In genomic region chr10:129911451-129912160, GRCh38 we compare ENCODE assay signal across 23 cellular contexts. TPM values are rescaled to one million over a fixed set of nuclear protein-coding genes. Genes with fewer than 3 reads are reported as not detected.
"Had no signal": no experiment of that assay in that cellular context is flagged by ENCODE, and none has a peak within 500 bp of the region (broad histone marks: within the 10 kb centered on the region; RNA-seq: fewer than 3 reads in every experiment).

No MANE protein-coding gene starts in this region.

- H3K9me3 ChIP-seq: tibial artery had no signal

- H2AFZ ChIP-seq: hepatocyte had no signal

- ATAC-seq: esophagus mucosa, left lobe of liver had no signal

- H3K9me3 Mint-ChIP-seq: activated naive CD4-positive, alpha-beta T cell treated with anti-CD3 and anti-CD28 coated beads, Interleukin-2, amount 10 ng/mL, durations not matched to agents 7 days and 5 days; brain; immature natural killer cell; neural crest cell; stimulated activated naive CD8-positive, alpha-beta T cell treated with anti-CD3 and anti-CD28 coated beads, Interleukin-15, Interleukin-2, amounts not matched to agents 100 ng/mL and 50 ng/mL, for 24 hours had no signal

- DNase-seq: activated CD4-positive, alpha-beta T cell treated with anti-CD3 and anti-CD28 coated beads, Interleukin-2, amount 50 U/mL, for 48 hours; activated CD8-positive, alpha-beta memory T cell treated with anti-CD3 and anti-CD28 coated beads, Interleukin-2, amount 50 U/mL, for 48 hours; activated naive CD4-positive, alpha-beta T cell treated with anti-CD3 and anti-CD28 coated beads, Interleukin-2, amount 10 ng/mL, durations not matched to agents 7 days and 5 days; activated T-cell treated with anti-CD3 and anti-CD28 coated beads, Interleukin-2, amount 50 U/mL, for 48 hours; caudate nucleus; dermis blood vessel endothelial cell; effector CD8-positive, alpha-beta T cell; foreskin melanocyte; immature natural killer cell; retina; substantia nigra; T-helper 9 cell had no signal

- H3K4me3 Mint-ChIP-seq: activated naive CD4-positive, alpha-beta T cell treated with anti-CD3 and anti-CD28 coated beads, Interleukin-2, amount 10 ng/mL, durations not matched to agents 7 days and 5 days; immature natural killer cell; neural crest cell; stimulated activated naive CD8-positive, alpha-beta T cell treated with anti-CD3 and anti-CD28 coated beads, Interleukin-15, Interleukin-2, amounts not matched to agents 100 ng/mL and 50 ng/mL, for 24 hours had no signal

- H3K27ac ChIP-seq: tibial artery had no signal

- H3K36me3 Mint-ChIP-seq: activated naive CD4-positive, alpha-beta T cell treated with anti-CD3 and anti-CD28 coated beads, Interleukin-2, amount 10 ng/mL, durations not matched to agents 7 days and 5 days; brain; immature natural killer cell had no signal

- H3K4me3 ChIP-seq: hepatocyte, tibial artery had no signal

- H3K4me1 ChIP-seq: tibial artery had no signal

- H3K27me3 ChIP-seq: hepatocyte, tibial artery had no signal

- H3K36me3 ChIP-seq: tibial artery had no signal

- H3K27me3 Mint-ChIP-seq: activated naive CD4-positive, alpha-beta T cell treated with anti-CD3 and anti-CD28 coated beads, Interleukin-2, amount 10 ng/mL, durations not matched to agents 7 days and 5 days; stimulated activated naive CD8-positive, alpha-beta T cell treated with anti-CD3 and anti-CD28 coated beads, Interleukin-15, Interleukin-2, amounts not matched to agents 100 ng/mL and 50 ng/mL, for 24 hours had no signal

- H3K27ac Mint-ChIP-seq: activated naive CD4-positive, alpha-beta T cell treated with anti-CD3 and anti-CD28 coated beads, Interleukin-2, amount 10 ng/mL, durations not matched to agents 7 days and 5 days; immature natural killer cell; progenitor cell of endocrine pancreas; stimulated activated naive CD8-positive, alpha-beta T cell treated with anti-CD3 and anti-CD28 coated beads, Interleukin-15, Interleukin-2, amounts not matched to agents 100 ng/mL and 50 ng/mL, for 24 hours had no signal

- H3K4me2 ChIP-seq: hepatocyte had no signal

- H3K4me1 Mint-ChIP-seq: activated naive CD4-positive, alpha-beta T cell treated with anti-CD3 and anti-CD28 coated beads, Interleukin-2, amount 10 ng/mL, durations not matched to agents 7 days and 5 days; immature natural killer cell had no signal

RNA-seq across cellular contexts. Expression of gene EBF3, which starts 52.5 kb away (rescaled TPM):
- total RNA-seq: activated CD8-positive, alpha-beta memory T cell treated with anti-CD3 and anti-CD28 coated beads for 36 hours; kidney epithelial cell; left lobe of liver; T-helper 1 cell treated with Interleukin-12 subunit alpha and Interleukin-12 subunit beta and Interleukin-4 antibody, amounts not matched to agents 30 ng/mL and 1 ng/mL, for 36 hours had no signal
- polyA plus RNA-seq: immature natural killer cell had no signal
